Comparison of ENCODE assay signal across 18 cellular contexts in the genomic region with DNA sequence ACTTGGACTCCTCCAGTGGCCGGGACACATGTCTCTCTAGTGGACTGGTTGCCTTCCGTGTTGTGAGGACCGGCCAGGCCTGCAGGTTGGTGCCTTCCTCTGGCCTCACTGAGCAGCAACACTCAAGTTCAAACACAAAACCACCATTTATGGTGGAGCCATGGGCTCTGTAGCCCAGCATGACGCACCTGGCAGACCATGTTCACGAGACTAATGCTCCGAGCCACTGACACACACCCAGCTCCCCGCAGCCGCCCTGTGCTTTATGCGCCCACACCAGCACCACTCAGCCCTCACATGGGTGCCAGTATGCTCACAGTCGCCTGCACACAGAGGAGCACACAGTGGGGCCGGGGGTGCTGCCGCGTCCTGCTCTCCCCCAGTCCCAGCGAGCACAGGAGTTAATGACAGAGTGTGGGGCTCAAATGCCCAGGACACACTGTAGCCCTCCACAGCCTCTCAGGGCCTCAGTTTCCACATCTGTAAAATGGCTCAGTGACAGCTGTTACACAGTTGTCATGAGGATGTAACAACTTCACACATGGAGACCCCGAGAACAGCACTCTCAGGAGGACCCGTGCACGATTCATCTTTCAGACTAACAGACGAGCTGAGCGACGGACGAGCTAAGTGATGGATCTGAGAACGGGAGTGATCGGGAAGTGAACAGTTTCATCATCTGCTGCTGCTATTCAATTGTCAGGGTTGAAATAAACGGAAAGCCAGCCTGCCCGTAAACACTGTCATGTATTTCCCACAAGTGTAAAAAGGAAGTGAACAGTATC. TPM values are rescaled to one million over a fixed set of nuclear protein-coding genes. Genes with fewer than 3 reads are reported as not detected.
DNase-seq lines count a peak whose midpoint lies in the region; ATAC-seq and TF ChIP-seq lines count a peak whose summit lies in the region.
"Had no signal": no experiment of that assay in that cellular context is flagged by ENCODE, and none has a peak within 500 bp of the region (broad histone marks: within the 10 kb centered on the region; RNA-seq: fewer than 3 reads in every experiment).

No MANE protein-coding gene starts in this region.

- ATAC-seq in SK-N-SH treated with all-trans-retinoic acid at 6 μM for 48 hours = no peak
- ATAC-seq in RWPE2 (ENCODE audit: low read depth) = no peak
- ATAC-seq: activated T-cell treated with anti-CD3 and anti-CD28 coated beads, Interleukin-2, amount 50 U/mL, for 72 hours; CD8-positive, alpha-beta T cell had no signal

- TF ChIP-seq RAD21 in SK-N-SH (IDR thresholded peaks at IDR 0.05; ENCODE audit: low read length) = no peak

- H3K36me3 ChIP-seq in SK-N-SH (replicated peaks in 1 of 2; ENCODE audit: control insufficient read depth in 1 of 2, insufficient read depth in 2 of 2, low read length in 1 of 2) (peaks cover 0 to 9% of the 10 kb centered on the region in 2 experiments), RWPE2 (ENCODE audit: low read depth) (peaks cover 63% of the 10 kb centered on the region), right atrium auricular region (no peaks in the 10 kb centered on the region), stomach smooth muscle (ENCODE audit: control insufficient read depth in 2 of 2, insufficient read depth in 2 of 2, low read length in 2 of 2) (peaks cover 3 to 12% of the 10 kb centered on the region in 2 donors)

- CTCF ChIA-PET in SK-N-SH (lab: Yijun Ruan, JAX) = no interaction called here

- in situ Hi-C loops in ACHN (cut with HindIII; ENCODE audit: low pct_ligation_motif_present, low pct_unique_long_range_greater_than_20kb, low sequenced_read_pairs) = no loop called here

- no peaks in the 10 kb centered on the region for H3K9me2 ChIP-seq in SK-N-SH

- H3K9ac ChIP-seq in SK-N-SH = no peak overlapping the region
- no peak overlapping the region for H3K9ac ChIP-seq in stomach smooth muscle (ENCODE audit: low read length in 2 of 2)

- no peak overlapping the region for H3K4me3 ChIP-seq in SK-N-SH (ENCODE audit: low read depth in 2 of 2, low read length in 1 of 2)
- no peak overlapping the region for H3K4me3 ChIP-seq in RWPE2 (ENCODE audit: severe bottlenecking)
- no peak overlapping the region for H3K4me3 ChIP-seq in right atrium auricular region
- no peak overlapping the region for H3K4me3 ChIP-seq in stomach smooth muscle (ENCODE audit: low read length in 2 of 2)
- H3K4me3 ChIP-seq: PC-9, thoracic aorta had no signal

- H3K27ac ChIP-seq in SK-N-SH (ENCODE audit: low read depth in 2 of 2, low read length in 1 of 2) (peak overlapping the region in 1 of 2 experiments; percentile 32; a peak in 1 of 4 replicates), RWPE2 (ENCODE audit: poor library complexity, severe bottlenecking) (peak overlapping the region; percentile 46), right atrium auricular region (peak overlapping the region; percentile 69 to 70), stomach smooth muscle (ENCODE audit: low read length) (peak overlapping the region; percentile 11)
- H3K27ac ChIP-seq: 22Rv1, PC-9, thoracic aorta had no signal

- H2AFZ ChIP-seq in SK-N-SH (ENCODE audit: low read depth) = no peak overlapping the region
- H2AFZ ChIP-seq: PC-9 had no signal

- peaks cover 7 to 27% of the 10 kb centered on the region in 2 experiments; a peak in 1 of 4 replicates for H3K4me1 ChIP-seq in SK-N-SH (ENCODE audit: control insufficient read depth in 1 of 2, insufficient read depth in 2 of 2, low read depth in 1 of 2, low read length in 1 of 2)
- H3K4me1 ChIP-seq in RWPE2 (ENCODE audit: insufficient read depth, poor library complexity, severe bottlenecking) = peaks cover 30% of the 10 kb centered on the region
- H3K4me1 ChIP-seq in right atrium auricular region = peaks cover 0 to 77% of the 10 kb centered on the region in 2 donors
- H3K4me1 ChIP-seq in stomach smooth muscle (ENCODE audit: control insufficient read depth, insufficient read depth, low read length) = peaks cover 55% of the 10 kb centered on the region

- no peak for TF ChIP-seq EP300 in SK-N-SH (IDR thresholded peaks at IDR 0.05; ENCODE audit: borderline replicate concordance in 1 of 2, low read depth in 1 of 2, low read length in 1 of 2)

- H4K20me1 ChIP-seq in SK-N-SH (ENCODE audit: insufficient read depth) = peaks cover 83% of the 10 kb centered on the region

- WGBS in SK-N-SH (ENCODE audit: low lambda C conversion rate) = 94% methylated on average over 22 of the region's 25 CpGs

- peaks cover 100% of the 10 kb centered on the region for H3K79me2 ChIP-seq in SK-N-SH (ENCODE audit: insufficient read depth)

- TF ChIP-seq CTCF in SK-N-SH (IDR thresholded peaks at IDR 0.05) (no peak), RWPE2 (IDR thresholded peaks at IDR 0.05; ENCODE audit: poor library complexity, severe bottlenecking) (no peak), right atrium auricular region (IDR thresholded peaks at IDR 0.05) (no peak)

- POLR2A ChIA-PET in SK-N-SH (lab: Yijun Ruan, JAX) = no interaction called here

- peak overlapping the region; percentile 56 for H3K4me2 ChIP-seq in SK-N-SH
- H3K4me2 ChIP-seq: PC-9 had no signal

- no peak for DNase-seq in SK-N-SH
- DNase-seq in RWPE2 (ENCODE audit: low spot score) = peak; percentile 39
- peak; percentile 56 for DNase-seq in right atrium auricular region (ENCODE audit: low spot score)
- no peak for DNase-seq in activated CD4-positive, alpha-beta T cell treated with anti-CD3 and anti-CD28 coated beads for 1 hour
- no peak for DNase-seq in SIG-M5 (lab: John Stamatoyannopoulos, UW)
- no peak for DNase-seq in ACHN
- DNase-seq: activated T-cell treated with anti-CD3 and anti-CD28 coated beads, Interleukin-2, amount 50 U/mL, for 72 hours; cortex of kidney; mesendoderm; NCI-H2081; NCI-H69; stimulated activated CD4-positive, alpha-beta T cell treated with anti-CD3 and anti-CD28 coated beads, Interleukin-15, amount 100 ng/mL, for 24 hours had no signal

- peaks cover 49% of the 10 kb centered on the region for H3F3A ChIP-seq in SK-N-SH (replicated peaks; ENCODE audit: insufficient read depth)

- H3K27me3 ChIP-seq in SK-N-SH (ENCODE audit: insufficient read depth) (no peaks in the 10 kb centered on the region), RWPE2 (ENCODE audit: insufficient read depth, poor library complexity, severe bottlenecking) (no peaks in the 10 kb centered on the region), right atrium auricular region (no peaks in the 10 kb centered on the region), stomach smooth muscle (ENCODE audit: control insufficient read depth in 1 of 2, insufficient read depth in 2 of 2, low read length in 2 of 2) (no peaks in the 10 kb centered on the region)

- H3K9me3 ChIP-seq in SK-N-SH (no peaks in the 10 kb centered on the region), RWPE2 (ENCODE audit: severe bottlenecking) (no peaks in the 10 kb centered on the region), right atrium auricular region (no peaks in the 10 kb centered on the region), stomach smooth muscle (ENCODE audit: control insufficient read depth in 2 of 2, low read length in 2 of 2) (no peaks in the 10 kb centered on the region)
- H3K9me3 ChIP-seq: thoracic aorta had no signal

TF ChIP-seq in SK-N-SH, 30 proteins besides CTCF, POLR2A, EP300 and RAD21:
- no peak for TF ChIP-seq GATA2 (CRISPR knock-in tag; IDR thresholded peaks at IDR 0.05)
- no peak for TF ChIP-seq MEF2A (IDR thresholded peaks at IDR 0.05; ENCODE audit: borderline replicate concordance, low read depth)
- no peak for TF ChIP-seq RXRA (IDR thresholded peaks at IDR 0.05; ENCODE audit: borderline replicate concordance, low read depth)
- TF ChIP-seq, protein P1, sequence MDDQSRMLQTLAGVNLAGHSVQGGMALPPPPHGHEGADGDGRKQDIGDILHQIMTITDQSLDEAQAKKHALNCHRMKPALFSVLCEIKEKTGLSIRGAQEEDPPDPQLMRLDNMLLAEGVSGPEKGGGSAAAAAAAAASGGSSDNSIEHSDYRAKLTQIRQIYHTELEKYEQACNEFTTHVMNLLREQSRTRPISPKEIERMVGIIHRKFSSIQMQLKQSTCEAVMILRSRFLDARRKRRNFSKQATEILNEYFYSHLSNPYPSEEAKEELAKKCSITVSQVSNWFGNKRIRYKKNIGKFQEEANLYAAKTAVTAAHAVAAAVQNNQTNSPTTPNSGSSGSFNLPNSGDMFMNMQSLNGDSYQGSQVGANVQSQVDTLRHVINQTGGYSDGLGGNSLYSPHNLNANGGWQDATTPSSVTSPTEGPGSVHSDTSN (IDR thresholded peaks at IDR 0.05) = no peak

TF ChIP-seq in SK-N-SH treated with all-trans-retinoic acid at 6 μM for 48 hours, 23 proteins besides CTCF, POLR2A, EP300 and RAD21 (continues in another document):
- no peak for TF ChIP-seq ZFP3 (CRISPR knock-in tag; IDR thresholded peaks at IDR 0.05)
- no peak for TF ChIP-seq BACH2 (CRISPR knock-in tag; IDR thresholded peaks at IDR 0.05; ENCODE audit: borderline replicate concordance)
- TF ChIP-seq CSDC2 (CRISPR knock-in tag; IDR thresholded peaks at IDR 0.05) = no peak
- no peak for TF ChIP-seq ZC3H10 (CRISPR knock-in tag; IDR thresholded peaks at IDR 0.05)
- TF ChIP-seq, protein P2, sequence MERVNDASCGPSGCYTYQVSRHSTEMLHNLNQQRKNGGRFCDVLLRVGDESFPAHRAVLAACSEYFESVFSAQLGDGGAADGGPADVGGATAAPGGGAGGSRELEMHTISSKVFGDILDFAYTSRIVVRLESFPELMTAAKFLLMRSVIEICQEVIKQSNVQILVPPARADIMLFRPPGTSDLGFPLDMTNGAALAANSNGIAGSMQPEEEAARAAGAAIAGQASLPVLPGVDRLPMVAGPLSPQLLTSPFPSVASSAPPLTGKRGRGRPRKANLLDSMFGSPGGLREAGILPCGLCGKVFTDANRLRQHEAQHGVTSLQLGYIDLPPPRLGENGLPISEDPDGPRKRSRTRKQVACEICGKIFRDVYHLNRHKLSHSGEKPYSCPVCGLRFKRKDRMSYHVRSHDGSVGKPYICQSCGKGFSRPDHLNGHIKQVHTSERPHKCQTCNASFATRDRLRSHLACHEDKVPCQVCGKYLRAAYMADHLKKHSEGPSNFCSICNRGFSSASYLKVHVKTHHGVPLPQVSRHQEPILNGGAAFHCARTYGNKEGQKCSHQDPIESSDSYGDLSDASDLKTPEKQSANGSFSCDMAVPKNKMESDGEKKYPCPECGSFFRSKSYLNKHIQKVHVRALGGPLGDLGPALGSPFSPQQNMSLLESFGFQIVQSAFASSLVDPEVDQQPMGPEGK (CRISPR knock-in tag; IDR thresholded peaks at IDR 0.05; ENCODE audit: borderline replicate concordance) = no peak
- TF ChIP-seq SNAI2 (CRISPR knock-in tag; IDR thresholded peaks at IDR 0.05) = no peak

RNA-seq across cellular contexts. Expression of a gene that starts 7.8 kb away (rescaled TPM):
- polyA plus RNA-seq in SK-N-SH (2012; rRNA removed) = 380 and 406 TPM in 2 replicates
- polyA plus RNA-seq in SK-N-SH (2012; cell fraction: cytosol; rRNA removed) = 236 and 359 TPM in 2 replicates
- polyA plus RNA-seq in SK-N-SH (2012; cell fraction: nucleus; rRNA removed) = 463 and 469 TPM in 2 replicates
- 100 to 1,000 TPM; 206 to 254 TPM for total RNA-seq in right atrium auricular region

Comparison
In these comparisons a context has a peak if more than half of its experiments do, and no peak if none do; other contexts are left out.
1. DNase-seq: peak in RWPE2 (single experiment) and right atrium auricular region (single experiment); none in SK-N-SH (single experiment), activated CD4-positive, alpha-beta T cell treated with anti-CD3 and anti-CD28 coated beads for 1 hour (single experiment), SIG-M5 (single experiment) and ACHN (single experiment).